Comparison of ENCODE assay signal across 8 cellular contexts in the genomic region with DNA sequence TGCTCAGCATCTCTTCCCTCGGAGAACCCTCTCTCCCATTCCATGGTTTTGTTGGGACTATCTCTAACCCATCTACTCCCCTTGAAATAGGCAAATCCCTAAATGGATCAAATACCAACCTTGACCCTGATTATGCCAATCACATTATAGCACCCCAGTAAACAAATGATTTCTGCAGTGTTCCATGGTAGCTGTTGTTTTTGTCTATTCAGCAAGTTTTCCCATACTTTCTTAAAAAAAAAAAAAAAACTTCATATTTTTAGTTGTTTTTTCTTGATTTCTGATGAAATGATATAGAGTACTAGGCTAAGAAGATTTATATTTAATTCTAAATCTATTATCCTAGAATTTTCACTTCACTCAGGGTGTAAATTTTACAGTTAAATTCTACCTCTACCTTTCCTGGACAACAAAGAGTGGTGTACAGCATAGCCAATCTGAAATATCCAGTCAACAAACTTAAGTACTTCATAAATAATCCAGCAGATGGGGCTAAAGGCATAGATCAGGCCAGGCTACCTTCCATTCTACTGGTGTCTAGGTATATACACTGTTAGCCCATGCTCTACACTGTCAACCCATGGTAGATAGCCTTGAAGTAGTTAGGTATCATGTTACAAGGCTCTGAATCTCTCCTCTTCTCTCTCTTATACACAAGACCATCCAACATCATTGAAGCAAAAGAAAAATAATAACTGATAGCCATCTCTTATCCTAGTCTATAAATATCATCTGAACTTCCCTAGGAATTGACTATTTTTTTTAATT.
DNase-seq lines count a peak whose midpoint lies in the region; ATAC-seq lines count a peak whose summit lies in the region.

No MANE protein-coding gene starts in this region.

- H3K4me3 Mint-ChIP-seq in naive B cell = no peak overlapping the region

- H3K9me3 Mint-ChIP-seq in naive B cell = peaks cover 0 to 3% (median 0%) of the 10 kb centered on the region in 7 donors

- H3K4me1 Mint-ChIP-seq in naive B cell = peaks cover 0 to 5% (median 0%) of the 10 kb centered on the region in 3 donors

- H3K27me3 Mint-ChIP-seq in naive B cell = no peaks in the 10 kb centered on the region

- in situ Hi-C loops in Caki2 (cut with HindIII; ENCODE audit: low pct_unique_long_range_greater_than_20kb, low sequenced_read_pairs) = no loop called here

- ATAC-seq in GM18873 (IDR thresholded peaks at IDR 0.05; ENCODE audit: low FRiP score, unreplicated experiment) = peak; percentile 97
- peak; percentile 97 for ATAC-seq in HG03039 (IDR thresholded peaks at IDR 0.05; ENCODE audit: unreplicated experiment)
- peak; percentile 96 to 97 for ATAC-seq in naive B cell (ENCODE audit: low read depth in 2 of 2)

- H3K27ac Mint-ChIP-seq in naive B cell = no peak overlapping the region

- peaks cover 7 to 13% of the 10 kb centered on the region in 2 donors for H3K36me3 Mint-ChIP-seq in naive B cell

- peak overlapping the region; percentile 35 for H3K27ac ChIP-seq in epithelial cell of prostate

- DNase-seq in Caki2 (ENCODE audit: low read depth) (peak; percentile 59), NCI-H1694 (lab: John Stamatoyannopoulos, UW) (peak; percentile 54), SKM-1 treated with dmso at 0.1 percent for 144 hours (lab: John Stamatoyannopoulos, UW; ENCODE audit: unreplicated experiment) (peak; percentile 11), epithelial cell of prostate (ENCODE audit: low read depth, low spot score) (peak; percentile 33), naive B cell (peak; percentile 61), UCSD-AML1 (lab: John Stamatoyannopoulos, UW; ENCODE audit: unreplicated experiment) (no peak)
